Comparison of ENCODE assay signal across 1 cellular context in the genomic region with DNA sequence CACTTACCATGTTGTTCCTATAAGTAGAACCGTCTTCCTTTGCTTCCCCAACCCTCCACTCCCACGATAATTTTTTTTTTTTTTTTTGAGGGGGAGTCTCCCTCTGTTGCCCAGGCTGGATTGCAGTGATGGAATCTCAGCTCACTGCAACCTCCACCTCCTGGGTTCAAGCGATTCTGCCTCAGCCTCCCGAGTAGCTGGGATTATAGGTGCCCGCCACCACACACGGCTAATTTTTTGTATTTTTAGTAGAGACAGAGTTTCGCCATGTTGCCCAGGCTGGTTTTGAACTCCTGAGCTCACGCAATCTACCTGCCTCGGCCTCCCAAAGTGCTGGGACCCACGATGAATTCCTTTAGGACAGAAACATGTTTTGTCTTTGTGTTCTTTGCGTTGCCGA.
A peak's percentile ranks its signal among the peaks of the same experiment; 100 is the strongest.
TF ChIP-seq lines count a peak whose summit lies in the region.

No MANE protein-coding gene starts in this region.

TF ChIP-seq in GM12878, 131 proteins besides CTCF, POLR2A, EP300 and RAD21:
- 0 out of 2 replicates have a peak, but pooled peaks have one; percentile 7 for TF ChIP-seq HDGF (IDR thresholded peaks at IDR 0.05)
- TF ChIP-seq, protein P1, sequence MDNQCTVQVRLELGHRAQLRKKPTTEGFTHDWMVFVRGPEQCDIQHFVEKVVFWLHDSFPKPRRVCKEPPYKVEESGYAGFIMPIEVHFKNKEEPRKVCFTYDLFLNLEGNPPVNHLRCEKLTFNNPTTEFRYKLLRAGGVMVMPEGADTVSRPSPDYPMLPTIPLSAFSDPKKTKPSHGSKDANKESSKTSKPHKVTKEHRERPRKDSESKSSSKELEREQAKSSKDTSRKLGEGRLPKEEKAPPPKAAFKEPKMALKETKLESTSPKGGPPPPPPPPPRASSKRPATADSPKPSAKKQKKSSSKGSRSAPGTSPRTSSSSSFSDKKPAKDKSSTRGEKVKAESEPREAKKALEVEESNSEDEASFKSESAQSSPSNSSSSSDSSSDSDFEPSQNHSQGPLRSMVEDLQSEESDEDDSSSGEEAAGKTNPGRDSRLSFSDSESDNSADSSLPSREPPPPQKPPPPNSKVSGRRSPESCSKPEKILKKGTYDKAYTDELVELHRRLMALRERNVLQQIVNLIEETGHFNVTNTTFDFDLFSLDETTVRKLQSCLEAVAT (IDR thresholded peaks at IDR 0.05) = peak; percentile 91
- 0 out of 2 replicates have a peak, but pooled peaks have one; percentile 3 for TF ChIP-seq MTA2 (IDR thresholded peaks at IDR 0.05; ENCODE audit: low read depth)
- 0 out of 2 replicates have a peak, but pooled peaks have one; percentile 18 for TF ChIP-seq RELB (IDR thresholded peaks at IDR 0.05; ENCODE audit: low read depth)
- peak in 1 of 2 experiments; percentile 6; a peak in 1 of 4 replicates for TF ChIP-seq IKZF2 (IDR thresholded peaks at IDR 0.05)
- TF ChIP-seq IKZF1 (conservative IDR thresholded peaks at IDR 0.05) = 0 out of 2 replicates have a peak, but pooled peaks have one; percentile 29
